ENCODE assay signal across 8 cellular contexts in genomic region chr7:148262721-148263229, GRCh38.
DNase-seq lines count a peak whose midpoint lies in the region; ATAC-seq and TF ChIP-seq lines count a peak whose summit lies in the region.

No MANE protein-coding gene starts in this region.

- 10 to 27% methylated on average over 6 to 18 of the region's 18 CpGs for WGBS in endodermal cell (ENCODE audit: insufficient coverage in 1 of 2, insufficient read length in 1 of 2), 2 experiments

- peaks cover 5% of the 10 kb centered on the region for H3K9me3 ChIP-seq in endodermal cell (ENCODE audit: control insufficient read depth, low read length)

- no peaks in the 10 kb centered on the region for H3K36me3 ChIP-seq in endodermal cell (ENCODE audit: control insufficient read depth, insufficient read depth, low read length)

- H3K4me3 Mint-ChIP-seq in endodermal cell, result peak overlapping the region; percentile 23

- peak; percentile 99 for TF ChIP-seq CTCF in endodermal cell (conservative IDR thresholded peaks at IDR 0.05)

- no peaks in the 10 kb centered on the region for H3K4me1 ChIP-seq in endodermal cell (ENCODE audit: control insufficient read depth, insufficient read depth, low read length)

- H3K9me3 Mint-ChIP-seq in endodermal cell, result peaks cover 3% of the 10 kb centered on the region

- H3K27me3 ChIP-seq in endodermal cell (ENCODE audit: control insufficient read depth, insufficient read depth, low read length, poor library complexity, severe bottlenecking), result no peaks in the 10 kb centered on the region

- no peak overlapping the region for H3K9ac ChIP-seq in endodermal cell (ENCODE audit: extremely low read depth, low read length, poor library complexity, severe bottlenecking)

- H3K4me3 ChIP-seq in endodermal cell (ENCODE audit: low read length), result peak overlapping the region; percentile 13

- peaks cover under 1% of the 10 kb centered on the region for H3K27me3 Mint-ChIP-seq in endodermal cell (ENCODE audit: insufficient read depth)

- peak overlapping the region; percentile 52 for H3K27ac Mint-ChIP-seq in endodermal cell

- peaks cover 27% of the 10 kb centered on the region for H3K4me1 Mint-ChIP-seq in endodermal cell

- ATAC-seq in GM18861 (IDR thresholded peaks at IDR 0.05; ENCODE audit: unreplicated experiment) (peak; percentile 56), HG03139 (IDR thresholded peaks at IDR 0.05; ENCODE audit: unreplicated experiment) (peak; percentile 75)

- DNase-seq in AG08396 (ENCODE audit: low spot score), result peak; percentile 50
- DNase-seq in NCI-H526 treated with DMSO at 0.1 percent for 48 hours (lab: John Stamatoyannopoulos, UW), result peak; percentile 36
- peak; percentile 18 to 22 for DNase-seq in activated CD8-positive, alpha-beta memory T cell treated with anti-CD3 and anti-CD28 coated beads for 4 hours (ENCODE audit: low read depth in 2 of 2)
- DNase-seq in endodermal cell, result peak; percentile 94
- DNase-seq in middle frontal gyrus (ENCODE audit: extremely low spot score, low spot score), result peak; percentile 73
- peak; percentile 44 for DNase-seq in stimulated activated CD8-positive, alpha-beta memory T cell treated with anti-CD3 and anti-CD28 coated beads, Interleukin-4, amount 100 ng/mL, for 24 hours (ENCODE audit: low read depth)

- H3K36me3 Mint-ChIP-seq in endodermal cell (ENCODE audit: low read depth), result no peaks in the 10 kb centered on the region

- no peak overlapping the region for H3K27ac ChIP-seq in endodermal cell (ENCODE audit: low read depth, low read length)

Comparison
In these comparisons a context has a peak if more than half of its experiments do, and no peak if none do; other contexts are left out.
1. DNase-seq: peak in every context shown above with its lines; median percentile 94 in endodermal cell; 73 in middle frontal gyrus; 50 in AG08396; 44 in stimulated activated CD8-positive, alpha-beta memory T cell treated with anti-CD3 and anti-CD28 coated beads, Interleukin-4, amount 100 ng/mL, for 24 hours; 36 in NCI-H526 treated with DMSO at 0.1 percent for 48 hours; 20 in activated CD8-positive, alpha-beta memory T cell treated with anti-CD3 and anti-CD28 coated beads for 4 hours.